ENCODE assay signal across 18 cellular contexts in genomic region chr17:48642059-48642842, GRCh38. TPM values are rescaled to one million over a fixed set of nuclear protein-coding genes. Genes with fewer than 3 reads are reported as not detected.
DNase-seq lines count a peak whose midpoint lies in the region; ATAC-seq, FAIRE-seq and TF ChIP-seq lines count a peak whose summit lies in the region.
"Had no signal": no experiment of that assay in that cellular context is flagged by ENCODE, and none has a peak within 500 bp of the region (broad histone marks: within the 10 kb centered on the region; RNA-seq: fewer than 3 reads in every experiment).

No MANE protein-coding gene starts in this region.

- DNase-seq in activated CD8-positive, alpha-beta memory T cell treated with anti-CD3 and anti-CD28 coated beads, Interleukin-2, amount 10 ng/mL, durations not matched to agents 7 days and 5 days: no peak
- no peak for DNase-seq in activated CD8-positive, alpha-beta memory T cell treated with anti-CD3 and anti-CD28 coated beads for 24 hours
- DNase-seq in astrocyte (ENCODE audit: low read depth): no peak
- peak; percentile 81 for DNase-seq in transverse colon
- no peak for DNase-seq in NCI-H1105 treated with DMSO at 0.1 percent for 48 hours (lab: John Stamatoyannopoulos, UW)
- no peak for DNase-seq in NCI-H82 (lab: John Stamatoyannopoulos, UW)
- no peak for DNase-seq in activated naive CD4-positive, alpha-beta T cell treated with Interleukin-2 at 50 U/mL for 16 hours
- DNase-seq: activated T-cell treated with anti-CD3 and anti-CD28 coated beads, Interleukin-2, amount 50 U/mL, for 1 hour; adrenal gland; left ventricle myocardium superior; MV-4-11; NCI-H446; PC-3 had no signal

- in situ Hi-C loops in transverse colon (cut with MboI; ENCODE audit: low pct_ligation_motif_present in 1 of 4, low pct_unique_long_range_greater_than_20kb in 1 of 4, low sequenced_read_pairs in 3 of 4): no loop called here

- H3K4me1 ChIP-seq in astrocyte (ENCODE audit: insufficient read depth, low read length) (no peaks in the 10 kb centered on the region), mesodermal cell (ENCODE audit: control insufficient read depth, insufficient read depth, low read length, poor library complexity, severe bottlenecking) (peaks cover 40% of the 10 kb centered on the region), transverse colon (peaks cover 2 to 37% (median 21%) of the 10 kb centered on the region in 4 donors)

- H3K27ac Mint-ChIP-seq in activated CD8-positive, alpha-beta memory T cell treated with anti-CD3 and anti-CD28 coated beads, Interleukin-2, amount 10 ng/mL, durations not matched to agents 7 days and 5 days: no peak overlapping the region
- H3K27ac Mint-ChIP-seq in astrocyte (ENCODE audit: unreplicated experiment): peak overlapping the region; percentile 77

- H4K20me1 ChIP-seq in astrocyte (ENCODE audit: insufficient read depth, low read length): no peaks in the 10 kb centered on the region

- peaks cover 91% of the 10 kb centered on the region for H3K27me3 Mint-ChIP-seq in activated CD8-positive, alpha-beta memory T cell treated with anti-CD3 and anti-CD28 coated beads, Interleukin-2, amount 10 ng/mL, durations not matched to agents 7 days and 5 days
- peaks cover 92% of the 10 kb centered on the region for H3K27me3 Mint-ChIP-seq in astrocyte (ENCODE audit: low read depth, unreplicated experiment)

- no peaks in the 10 kb centered on the region for H3K79me2 ChIP-seq in astrocyte (ENCODE audit: insufficient read depth, low read length)

- 4 to 5% methylated on average over 40 to 58 of the region's 58 CpGs for WGBS in mesodermal cell (ENCODE audit: insufficient coverage in 2 of 2), 2 experiments
- 27% methylated on average over 58 of the region's 58 CpGs; no CpG with 5 or more reads in 1 of the 2 donors for WGBS in transverse colon (ENCODE audit: low coverage in 1 of 2), 2 donors

- peaks cover 93% of the 10 kb centered on the region for H3K27me3 ChIP-seq in astrocyte (ENCODE audit: insufficient read depth, low read length)
- peaks cover 97% of the 10 kb centered on the region for H3K27me3 ChIP-seq in transverse colon

- H3K36me3 ChIP-seq in astrocyte (ENCODE audit: insufficient read depth, low read length) (no peaks in the 10 kb centered on the region), mesodermal cell (ENCODE audit: control insufficient read depth, insufficient read depth, low read length) (no peaks in the 10 kb centered on the region), transverse colon (no peaks in the 10 kb centered on the region)
- H3K36me3 ChIP-seq: adrenal gland, suprapubic skin had no signal

- H3K4me3 ChIP-seq in astrocyte (ENCODE audit: insufficient read depth, low read depth, low read length): no peak overlapping the region
- H3K4me3 ChIP-seq in mesodermal cell (ENCODE audit: extremely low read depth, insufficient read depth, low read length, poor library complexity, severe bottlenecking): peak overlapping the region; percentile 19
- peak overlapping the region in 3 of 4 donors; percentile 23 to 60 (median 57) for H3K4me3 ChIP-seq in transverse colon
- H3K4me3 ChIP-seq: adrenal gland, suprapubic skin had no signal

- H3K27ac ChIP-seq in astrocyte (ENCODE audit: low read depth, low read length) (no peak overlapping the region), mesodermal cell (ENCODE audit: low read depth, low read length, severe bottlenecking) (no peak overlapping the region), transverse colon (peak overlapping the region; percentile 86 to 93 (median 90))
- H3K27ac ChIP-seq: adrenal gland, epithelial cell of prostate, suprapubic skin had no signal

- TF ChIP-seq CTCF in astrocyte (IDR thresholded peaks at IDR 0.05; ENCODE audit: insufficient read depth, low read depth, low read length) (no peak), transverse colon (IDR thresholded peaks at IDR 0.05) (peak in 2 of 5 experiments; percentile 20 to 50)

- H3K4me1 Mint-ChIP-seq in activated CD8-positive, alpha-beta memory T cell treated with anti-CD3 and anti-CD28 coated beads, Interleukin-2, amount 10 ng/mL, durations not matched to agents 7 days and 5 days: peaks cover 42% of the 10 kb centered on the region
- H3K4me1 Mint-ChIP-seq in astrocyte (ENCODE audit: low read depth, unreplicated experiment): peaks cover 4% of the 10 kb centered on the region

- TF ChIP-seq POLR2A in transverse colon (IDR thresholded peaks at IDR 0.05): peak; percentile 84

- no peak for FAIRE-seq in astrocyte (lab: Jason Lieb, UNC)

- TF ChIP-seq EP300 in transverse colon (IDR thresholded peaks at IDR 0.05; ENCODE audit: low read depth): no peak

- peaks cover 8% of the 10 kb centered on the region for H3K36me3 Mint-ChIP-seq in activated CD8-positive, alpha-beta memory T cell treated with anti-CD3 and anti-CD28 coated beads, Interleukin-2, amount 10 ng/mL, durations not matched to agents 7 days and 5 days
- H3K36me3 Mint-ChIP-seq in astrocyte (ENCODE audit: low read depth, unreplicated experiment): peaks cover 4% of the 10 kb centered on the region

- peak overlapping the region; percentile 36 for H3K4me3 Mint-ChIP-seq in activated CD8-positive, alpha-beta memory T cell treated with anti-CD3 and anti-CD28 coated beads, Interleukin-2, amount 10 ng/mL, durations not matched to agents 7 days and 5 days
- H3K4me3 Mint-ChIP-seq in astrocyte (ENCODE audit: unreplicated experiment): no peak overlapping the region

- no peak overlapping the region for H2AFZ ChIP-seq in astrocyte (ENCODE audit: low read depth, low read length)

- no peak for ATAC-seq in activated CD8-positive, alpha-beta memory T cell treated with anti-CD3 and anti-CD28 coated beads, Interleukin-2, amount 10 ng/mL, durations not matched to agents 7 days and 5 days
- ATAC-seq: activated CD4-positive, CD25-positive, alpha-beta regulatory T cell treated with anti-CD3 and anti-CD28 coated beads, Interleukin-2, amount 50 U/mL, for 24 hours; HCT116; left ventricle myocardium superior; PC-3 had no signal

- H3K9me3 ChIP-seq in astrocyte (ENCODE audit: insufficient read depth, low read depth, low read length) (peaks cover 10% of the 10 kb centered on the region), mesodermal cell (ENCODE audit: control insufficient read depth, low read length) (no peaks in the 10 kb centered on the region), transverse colon (no peaks in the 10 kb centered on the region)
- H3K9me3 ChIP-seq: adrenal gland, suprapubic skin had no signal

- no peaks in the 10 kb centered on the region for H3K9me3 Mint-ChIP-seq in activated CD8-positive, alpha-beta memory T cell treated with anti-CD3 and anti-CD28 coated beads, Interleukin-2, amount 10 ng/mL, durations not matched to agents 7 days and 5 days (ENCODE audit: low read depth)
- H3K9me3 Mint-ChIP-seq in astrocyte (ENCODE audit: unreplicated experiment): peaks cover 16% of the 10 kb centered on the region

- no peak overlapping the region for H3K4me2 ChIP-seq in astrocyte (ENCODE audit: low read length)

- CTCF ChIA-PET in activated CD8-positive, alpha-beta memory T cell treated with anti-CD3 and anti-CD28 coated beads, Interleukin-2, amount 10 ng/mL, durations not matched to agents 7 days and 5 days (lab: Charles Lee): interaction anchor here (1.3 to 13.1 kb wide), 2 partner anchors 19 to 41 kb away, joined by 3 to 190 read pairs; partner anchors contain the start of gene HOXB9

- intact Hi-C loops in transverse colon (cut with DNase I; ENCODE audit: low total_unique reads): no loop called here

- H3K9ac ChIP-seq in astrocyte (ENCODE audit: low read length): no peak overlapping the region

RNA-seq across cellular contexts. Expression of gene HOXB9, which starts 16.1 kb away (rescaled TPM):
- 10 to 100 TPM in 1 of 2 experiments, 1 to 10 TPM in 1; 8.4 to 19.6 TPM for total RNA-seq in activated CD8-positive, alpha-beta memory T cell treated with anti-CD3 and anti-CD28 coated beads, Interleukin-2, amount 10 ng/mL, durations not matched to agents 7 days and 5 days
- 0.10 and 0.11 TPM in 2 replicates for total RNA-seq in astrocyte
- polyA plus RNA-seq in mesodermal cell (2013, experiment 1 of 2): 35.5 TPM
- polyA plus RNA-seq in mesodermal cell (2013, experiment 2 of 2): 31.8 TPM
- 10 to 100 TPM; 19.8 to 54.3 (median 29.4) TPM for total RNA-seq in transverse colon
- total RNA-seq: left ventricle myocardium superior had no signal

RNA-seq across cellular contexts. Expression of gene HOXB8, which starts 27.2 kb away (rescaled TPM):
- total RNA-seq in activated CD8-positive, alpha-beta memory T cell treated with anti-CD3 and anti-CD28 coated beads, Interleukin-2, amount 10 ng/mL, durations not matched to agents 7 days and 5 days: 1 to 10 TPM in 1 of 2 experiments, under 1 TPM in 1; 0.38 to 1.4 TPM
- total RNA-seq in astrocyte (not detected in 2 replicates), transverse colon (10 to 100 TPM in 2 of 4 donors, 1 to 10 TPM in 2; 1.8 to 21.3 (median 8.9) TPM)
- polyA plus RNA-seq in mesodermal cell (2013, experiment 1 of 2): 30.0 TPM
- 41.5 TPM for polyA plus RNA-seq in mesodermal cell (2013, experiment 2 of 2)
- total RNA-seq: left ventricle myocardium superior, PC-3, suprapubic skin had no signal

RNA-seq across cellular contexts. Expression of gene HOXB7, which starts 31.4 kb away (rescaled TPM):
- total RNA-seq in activated CD8-positive, alpha-beta memory T cell treated with anti-CD3 and anti-CD28 coated beads, Interleukin-2, amount 10 ng/mL, durations not matched to agents 7 days and 5 days: 1 to 10 TPM; 1.7 TPM
- total RNA-seq in astrocyte (not detected in 2 replicates), transverse colon (10 to 100 TPM in 3 of 4 donors, not detected in 1; 11.2 to 20.9 (median 16.7) TPM)
- polyA plus RNA-seq in mesodermal cell (2013, experiment 1 of 2): 10.4 TPM
- 19.8 TPM for polyA plus RNA-seq in mesodermal cell (2013, experiment 2 of 2)
- total RNA-seq: PC-3 had no signal

RNA-seq across cellular contexts. Expression of gene HOXB6, which starts 37.5 kb away (rescaled TPM):
- total RNA-seq in activated CD8-positive, alpha-beta memory T cell treated with anti-CD3 and anti-CD28 coated beads, Interleukin-2, amount 10 ng/mL, durations not matched to agents 7 days and 5 days: 1 to 10 TPM in 1 of 2 experiments, under 1 TPM in 1; 0.58 to 1.1 TPM
- total RNA-seq in astrocyte (not detected in 2 replicates), transverse colon (10 to 100 TPM; 42.7 to 78.4 (median 62.5) TPM)
- 38.9 TPM for polyA plus RNA-seq in mesodermal cell (2013, experiment 1 of 2)
- polyA plus RNA-seq in mesodermal cell (2013, experiment 2 of 2): 49.8 TPM

RNA-seq across cellular contexts. Expression of gene HOXB5, which starts 48.7 kb away (rescaled TPM):
- total RNA-seq in activated CD8-positive, alpha-beta memory T cell treated with anti-CD3 and anti-CD28 coated beads, Interleukin-2, amount 10 ng/mL, durations not matched to agents 7 days and 5 days: under 1 TPM in 1 of 2 experiments, not detected in 1; 0.16 TPM
- not detected in 2 replicates for total RNA-seq in astrocyte
- polyA plus RNA-seq in mesodermal cell (2013, experiment 1 of 2): 13.7 TPM
- polyA plus RNA-seq in mesodermal cell (2013, experiment 2 of 2): 15.0 TPM
- 10 to 100 TPM; 10.5 to 35.4 (median 18.7) TPM for total RNA-seq in transverse colon
- total RNA-seq: left ventricle myocardium superior had no signal

Comparison
In these comparisons a context has a peak if more than half of its experiments do, and no peak if none do; other contexts are left out.
1. H3K27ac ChIP-seq: peak in transverse colon (4 of 4); none in astrocyte (single experiment) and mesodermal cell (single experiment).